In genomic region chr1:226711976-226712778, GRCh38 we compare ENCODE assay signal across 8 cellular contexts. TPM values are rescaled to one million over a fixed set of nuclear protein-coding genes. Genes with fewer than 3 reads are reported as not detected.
DNase-seq lines count a peak whose midpoint lies in the region; ATAC-seq and TF ChIP-seq lines count a peak whose summit lies in the region.

No MANE protein-coding gene starts in this region.

- H3K4me1 ChIP-seq in heart right ventricle = peaks cover 10 to 90% (median 73%) of the 10 kb centered on the region in 9 donors

- TF ChIP-seq CTCF in heart right ventricle (IDR thresholded peaks at IDR 0.05) = no peak

- peaks cover 0 to 10% (median 0%) of the 10 kb centered on the region in 11 donors for H3K9me3 ChIP-seq in heart right ventricle

- peak overlapping the region; percentile 4 to 86 for H3K27ac Mint-ChIP-seq in stimulated activated naive CD8-positive, alpha-beta T cell treated with anti-CD3 and anti-CD28 coated beads, Interleukin-15, amount 100 ng/mL, for 72 hours

- H3K4me1 Mint-ChIP-seq in stimulated activated naive CD8-positive, alpha-beta T cell treated with anti-CD3 and anti-CD28 coated beads, Interleukin-15, amount 100 ng/mL, for 72 hours = peaks cover 100% of the 10 kb centered on the region

- H3K27ac ChIP-seq in heart right ventricle = peak overlapping the region in 9 of 10 donors; percentile 54 to 81 (median 66)

- intact Hi-C loops in heart right ventricle (cut with DNase I) = no loop called here
- intact Hi-C loops in cardiac septum (cut with DNase I) = no loop called here

- H3K4me3 ChIP-seq in heart right ventricle = peak overlapping the region in 2 of 10 donors; percentile 4 to 17

- DNase-seq in heart right ventricle (no peak), cardiac septum (ENCODE audit: low spot score) (no peak), RKO (ENCODE audit: low spot score) (no peak), pons (ENCODE audit: low spot score) (no peak), ecto neural progenitor cell (ENCODE audit: low spot score) (no peak)
- peak; percentile 54 for DNase-seq in activated naive CD4-positive, alpha-beta T cell treated with Interleukin-2 at 50 U/mL for 16 hours
- peak in 1 of 2 donors; percentile 71 for DNase-seq in stimulated activated naive CD8-positive, alpha-beta T cell treated with anti-CD3 and anti-CD28 coated beads, Interleukin-15, amount 100 ng/mL, for 72 hours

- peak in 7 of 8 donors; percentile 10 to 54 (median 22) for ATAC-seq in heart right ventricle
- ATAC-seq in HG03175 (IDR thresholded peaks at IDR 0.05; ENCODE audit: unreplicated experiment) = peak; percentile 66
- ATAC-seq in stimulated activated naive CD8-positive, alpha-beta T cell treated with anti-CD3 and anti-CD28 coated beads, Interleukin-15, amount 100 ng/mL, for 72 hours = peak; percentile 87

- H3K9me3 Mint-ChIP-seq in stimulated activated naive CD8-positive, alpha-beta T cell treated with anti-CD3 and anti-CD28 coated beads, Interleukin-15, amount 100 ng/mL, for 72 hours = peaks cover 9 to 10% of the 10 kb centered on the region in 2 donors

- no peaks in the 10 kb centered on the region for H3K27me3 ChIP-seq in heart right ventricle

- 56 to 61% methylated on average over 22 of the region's 22 CpGs for WGBS in heart right ventricle, 2 donors

- no peaks in the 10 kb centered on the region for H3K27me3 Mint-ChIP-seq in stimulated activated naive CD8-positive, alpha-beta T cell treated with anti-CD3 and anti-CD28 coated beads, Interleukin-15, amount 100 ng/mL, for 72 hours

- H3K4me3 Mint-ChIP-seq in stimulated activated naive CD8-positive, alpha-beta T cell treated with anti-CD3 and anti-CD28 coated beads, Interleukin-15, amount 100 ng/mL, for 72 hours = peak overlapping the region; percentile 66 to 76

- H3K36me3 ChIP-seq in heart right ventricle = peaks cover 0 to 13% (median 0%) of the 10 kb centered on the region in 9 donors

RNA-seq across cellular contexts. Expression of gene ITPKB, which starts 26.9 kb away (rescaled TPM):
- 10 to 100 TPM; 12.1 to 30.5 (median 16.6) TPM for total RNA-seq in heart right ventricle
- 10 to 100 TPM in 1 of 2 donors, 1 to 10 TPM in 1; 4.5 to 17.0 TPM for polyA plus RNA-seq in heart right ventricle
- 10.5 TPM for total RNA-seq in cardiac septum

Comparison
In these comparisons a context has a peak if more than half of its experiments do, and no peak if none do; other contexts are left out.
1. ATAC-seq: peak in every context shown above with its lines; median percentile 87 in stimulated activated naive CD8-positive, alpha-beta T cell treated with anti-CD3 and anti-CD28 coated beads, Interleukin-15, amount 100 ng/mL, for 72 hours; 66 in HG03175; 22 in heart right ventricle.